Comparison of ENCODE assay signal across 2 cellular contexts in genomic region chr20:46191611-46192010, GRCh38.
TF ChIP-seq lines count a peak whose summit lies in the region.

No MANE protein-coding gene starts in this region.

TF ChIP-seq in HepG2, 621 proteins besides CTCF, POLR2A, EP300 and RAD21 (continued from another document):
- TF ChIP-seq ARID5B (CRISPR knock-in tag; IDR thresholded peaks at IDR 0.05) (no peak), ARNTL (CRISPR knock-in tag; IDR thresholded peaks at IDR 0.05) (no peak), ZFP36 (IDR thresholded peaks at IDR 0.05; ENCODE audit: borderline replicate concordance, low read depth, low read length, partially characterized antibody) (peak; percentile 7)

TF ChIP-seq in K562, 482 proteins besides CTCF, POLR2A, EP300 and RAD21 (continued from another document):
- no peak for TF ChIP-seq ZBTB40 (IDR thresholded peaks at IDR 0.05)
- TF ChIP-seq ZBTB40 (CRISPR knock-in tag; IDR thresholded peaks at IDR 0.05), result no peak
